8 cellular contexts compared by ENCODE assay signal in genomic region chr1:224644553-224645154, GRCh38. TPM values are rescaled to one million over a fixed set of nuclear protein-coding genes. Genes with fewer than 3 reads are reported as not detected.
DNase-seq lines count a peak whose midpoint lies in the region; ATAC-seq, FAIRE-seq and TF ChIP-seq lines count a peak whose summit lies in the region.

No MANE protein-coding gene starts in this region.

- H3K56ac ChIP-seq in H1 (replicated peaks; ENCODE audit: insufficient read length, low read depth, low read length), result no peak overlapping the region

- no peak overlapping the region for H2AFZ ChIP-seq in H1 (ENCODE audit: low read length)

- H3K9me3 ChIP-seq in AG04450 (ENCODE audit: control insufficient read depth, insufficient read depth, low read length) (no peaks in the 10 kb centered on the region), H1 (ENCODE audit: insufficient read depth in 2 of 2, low read depth in 1 of 2, low read length in 1 of 2) (no peaks in the 10 kb centered on the region)

- no peak overlapping the region; the same call in 1 of the 2 replicates for H2BK12ac ChIP-seq in H1 (ENCODE audit: low read depth, low read length)

- no peaks in the 10 kb centered on the region for H3K9me3 Mint-ChIP-seq in activated CD4-positive, alpha-beta memory T cell treated with anti-CD3 and anti-CD28 coated beads, Interleukin-2, amount 10 ng/mL, durations not matched to agents 7 days and 5 days
- no peaks in the 10 kb centered on the region for H3K9me3 Mint-ChIP-seq in naive B cell
- no peaks in the 10 kb centered on the region for H3K9me3 Mint-ChIP-seq in stimulated activated naive CD8-positive, alpha-beta T cell treated with anti-CD3 and anti-CD28 coated beads, Interleukin-15, amount 100 ng/mL, for 72 hours

- TF ChIP-seq CTCF in AG04450 (IDR thresholded peaks at IDR 0.05; ENCODE audit: low read depth, low read length) (peak; percentile 90), H1 (IDR thresholded peaks at IDR 0.05; ENCODE audit: control extremely low read depth in 1 of 3, insufficient read depth in 1 of 3, low read depth in 1 of 3, low read length in 3 of 3) (peak; percentile 61 to 88 (median 87))

- WGBS in H1 (ENCODE audit: extremely low coverage in 1 of 2, insufficient coverage in 1 of 2, insufficient read length in 1 of 2, insufficient replicate concordance in 2 of 2, low coverage in 1 of 2, low lambda C conversion rate in 2 of 2, missing lambda C conversion rate in 1 of 2), 2 experiments, result 56% methylated on average over 5 of the region's 5 CpGs; no CpG with 5 or more reads in 1 of the 2 experiments

- no peak overlapping the region for H3K4me2 ChIP-seq in H1 (ENCODE audit: insufficient read depth in 1 of 2, low read depth in 2 of 2, low read length in 2 of 2)

- H3K79me2 ChIP-seq in H1 (ENCODE audit: control insufficient read depth in 1 of 2, insufficient read depth in 2 of 2, low read length in 2 of 2), result no peaks in the 10 kb centered on the region

- H2BK15ac ChIP-seq in H1 (ENCODE audit: low read length), result no peak overlapping the region

- H3K27ac Mint-ChIP-seq in activated CD4-positive, alpha-beta memory T cell treated with anti-CD3 and anti-CD28 coated beads, Interleukin-2, amount 10 ng/mL, durations not matched to agents 7 days and 5 days, result no peak overlapping the region
- H3K27ac Mint-ChIP-seq in naive B cell, result no peak overlapping the region
- no peak overlapping the region for H3K27ac Mint-ChIP-seq in stimulated activated naive CD8-positive, alpha-beta T cell treated with anti-CD3 and anti-CD28 coated beads, Interleukin-15, amount 100 ng/mL, for 72 hours

- no peaks in the 10 kb centered on the region for H3K4me1 ChIP-seq in H1 (replicated peaks in 1 of 4; ENCODE audit: control insufficient read depth in 3 of 4, insufficient read depth in 4 of 4, low read length in 3 of 4)

- TF ChIP-seq RAD21 in H1 (IDR thresholded peaks at IDR 0.05 in 1 of 2, conservative IDR thresholded peaks at IDR 0.05 in 1 of 2; ENCODE audit: low read depth in 2 of 2, low read length in 2 of 2), result peak; percentile 82 to 86

- peak; percentile 75 for ATAC-seq in GM18502 (IDR thresholded peaks at IDR 0.05; ENCODE audit: poor library complexity, unreplicated experiment)
- ATAC-seq in HG03095 (IDR thresholded peaks at IDR 0.05; ENCODE audit: unreplicated experiment), result peak; percentile 60
- ATAC-seq in naive B cell (ENCODE audit: low read depth in 2 of 2), result peak in 1 of 2 donors; percentile 28
- ATAC-seq in stimulated activated naive CD8-positive, alpha-beta T cell treated with anti-CD3 and anti-CD28 coated beads, Interleukin-15, amount 100 ng/mL, for 72 hours, result peak; percentile 67

- POLR2A ChIA-PET in AG04450 (lab: Yijun Ruan, JAX) (no interaction called here), H1 (lab: Charles Lee; ENCODE audit: partially characterized antibody) (no interaction called here)
- POLR2A ChIA-PET in activated CD4-positive, alpha-beta memory T cell treated with anti-CD3 and anti-CD28 coated beads, Interleukin-2, amount 10 ng/mL, durations not matched to agents 7 days and 5 days (lab: Charles Lee), result interaction anchor here (1.6 kb wide), 1 partner anchor 22 kb away, joined by 5 read pairs; no protein-coding TSS in a partner anchor

- H3K4ac ChIP-seq in H1 (replicated peaks; ENCODE audit: insufficient read length, low read depth, low read length), result no peak overlapping the region

- no peak overlapping the region for H2BK120ac ChIP-seq in H1 (replicated peaks; ENCODE audit: low read depth, low read length)

- CTCF ChIA-PET in AG04450 (lab: Charles Lee), result interaction anchor here (0.6 to 7.0 kb wide), 40 partner anchors 8 to 281 kb away, joined by 3 to 82 read pairs (median 4); no protein-coding TSS in a partner anchor
- CTCF ChIA-PET in activated CD4-positive, alpha-beta memory T cell treated with anti-CD3 and anti-CD28 coated beads, Interleukin-2, amount 10 ng/mL, durations not matched to agents 7 days and 5 days (lab: Charles Lee), result interaction anchor here (0.6 to 2.0 kb wide), 18 partner anchors 8 to 1115 kb away, joined by 3 to 15 read pairs (median 5); no protein-coding TSS in a partner anchor
- CTCF ChIA-PET in H1 (lab: Charles Lee; ENCODE audit: partially characterized antibody), result interaction anchor here (0.6 to 12.3 kb wide), 40 partner anchors 9 to 435 kb away, joined by 3 to 144 read pairs (median 4); no protein-coding TSS in a partner anchor

- FAIRE-seq in H1 (lab: Jason Lieb, UNC), result peak; percentile 99

- no peak overlapping the region for H2BK5ac ChIP-seq in H1 (ENCODE audit: low read depth, low read length)

- H3K23ac ChIP-seq in H1 (ENCODE audit: insufficient read length), result no peak overlapping the region

- no peak for TF ChIP-seq POLR2A in H1 (IDR thresholded peaks at IDR 0.05; ENCODE audit: control extremely low read depth in 1 of 2, low read depth in 2 of 2, low read length in 2 of 2)

- TF ChIP-seq EP300 in H1 (IDR thresholded peaks at IDR 0.05; ENCODE audit: borderline replicate concordance in 1 of 2, low read depth in 2 of 2, low read length in 2 of 2), result no peak

- H3K9ac ChIP-seq in H1 (replicated peaks in 1 of 4; ENCODE audit: extremely low read depth in 1 of 4, low read depth in 3 of 4, low read length in 3 of 4), result no peak overlapping the region; a peak in 1 of 7 replicates

- no peak overlapping the region for H2AK5ac ChIP-seq in H1 (ENCODE audit: low read depth, low read length)

- no peak overlapping the region for H3K14ac ChIP-seq in H1 (ENCODE audit: insufficient read length)

- no peaks in the 10 kb centered on the region for H3K36me3 ChIP-seq in H1 (ENCODE audit: control insufficient read depth in 2 of 4, insufficient read depth in 4 of 4, low read length in 3 of 4)

- no peak overlapping the region for H3K4me3 ChIP-seq in AG04450 (ENCODE audit: low read depth, low read length)
- H3K4me3 ChIP-seq in H1 (ENCODE audit: extremely low read depth in 1 of 4, insufficient read depth in 2 of 4, low read depth in 3 of 4, low read length in 4 of 4), result no peak overlapping the region

- H2BK20ac ChIP-seq in H1 (ENCODE audit: low read length), result no peak overlapping the region

- H3K27me3 ChIP-seq in AG04450 (ENCODE audit: control insufficient read depth, insufficient read depth, low read length) (no peaks in the 10 kb centered on the region), H1 (replicated peaks in 1 of 4; ENCODE audit: control insufficient read depth in 3 of 4, extremely low read depth in 1 of 4, insufficient read depth in 3 of 4, low read length in 3 of 4) (no peaks in the 10 kb centered on the region)

- H3K36me3 Mint-ChIP-seq in activated CD4-positive, alpha-beta memory T cell treated with anti-CD3 and anti-CD28 coated beads, Interleukin-2, amount 10 ng/mL, durations not matched to agents 7 days and 5 days (ENCODE audit: low read depth), result no peaks in the 10 kb centered on the region
- no peaks in the 10 kb centered on the region for H3K36me3 Mint-ChIP-seq in naive B cell

- H4K5ac ChIP-seq in H1 (ENCODE audit: insufficient read length, low read depth, low read length), result no peak overlapping the region

- DNase-seq in AG04450 (ENCODE audit: low read depth, low spot score), result no peak
- peak; percentile 82 for DNase-seq in NCI-H82 (lab: John Stamatoyannopoulos, UW)
- DNase-seq in activated CD4-positive, alpha-beta memory T cell treated with anti-CD3 and anti-CD28 coated beads, Interleukin-2, amount 10 ng/mL, durations not matched to agents 7 days and 5 days, result peak; percentile 67
- peak; percentile 41 to 79 for DNase-seq in H1 (ENCODE audit: low read depth in 1 of 2, low spot score in 2 of 2)
- peak; percentile 7 for DNase-seq in naive B cell
- peak; percentile 57 to 59 for DNase-seq in stimulated activated naive CD8-positive, alpha-beta T cell treated with anti-CD3 and anti-CD28 coated beads, Interleukin-15, amount 100 ng/mL, for 72 hours

- no peak overlapping the region for H4K8ac ChIP-seq in H1 (ENCODE audit: extremely low read depth, insufficient read depth, low read length)

- no peak overlapping the region for H4K91ac ChIP-seq in H1 (replicated peaks; ENCODE audit: insufficient read length, low read length)

- H3K4me3 Mint-ChIP-seq in activated CD4-positive, alpha-beta memory T cell treated with anti-CD3 and anti-CD28 coated beads, Interleukin-2, amount 10 ng/mL, durations not matched to agents 7 days and 5 days, result no peak overlapping the region
- no peak overlapping the region for H3K4me3 Mint-ChIP-seq in naive B cell
- no peak overlapping the region for H3K4me3 Mint-ChIP-seq in stimulated activated naive CD8-positive, alpha-beta T cell treated with anti-CD3 and anti-CD28 coated beads, Interleukin-15, amount 100 ng/mL, for 72 hours

- H3K4me1 Mint-ChIP-seq in activated CD4-positive, alpha-beta memory T cell treated with anti-CD3 and anti-CD28 coated beads, Interleukin-2, amount 10 ng/mL, durations not matched to agents 7 days and 5 days, result peaks cover 3% of the 10 kb centered on the region
- no peaks in the 10 kb centered on the region for H3K4me1 Mint-ChIP-seq in naive B cell
- H3K4me1 Mint-ChIP-seq in stimulated activated naive CD8-positive, alpha-beta T cell treated with anti-CD3 and anti-CD28 coated beads, Interleukin-15, amount 100 ng/mL, for 72 hours, result peaks cover 5% of the 10 kb centered on the region

- H3K79me1 ChIP-seq in H1 (ENCODE audit: low read depth, low read length), result no peaks in the 10 kb centered on the region

- H3K27ac ChIP-seq in AG04450 (ENCODE audit: low read depth, low read length) (no peak overlapping the region), H1 (ENCODE audit: low read depth, low read length) (no peak overlapping the region)

- no peak overlapping the region for H3K18ac ChIP-seq in H1 (ENCODE audit: extremely low read depth, low read length)

- no peaks in the 10 kb centered on the region for H3K23me2 ChIP-seq in H1 (ENCODE audit: low read depth, low read length)

- H3K27me3 Mint-ChIP-seq in activated CD4-positive, alpha-beta memory T cell treated with anti-CD3 and anti-CD28 coated beads, Interleukin-2, amount 10 ng/mL, durations not matched to agents 7 days and 5 days, result no peaks in the 10 kb centered on the region
- peaks cover 11 to 26% (median 21%) of the 10 kb centered on the region in 3 donors for H3K27me3 Mint-ChIP-seq in naive B cell
- H3K27me3 Mint-ChIP-seq in stimulated activated naive CD8-positive, alpha-beta T cell treated with anti-CD3 and anti-CD28 coated beads, Interleukin-15, amount 100 ng/mL, for 72 hours, result no peaks in the 10 kb centered on the region

- H4K20me1 ChIP-seq in H1 (replicated peaks in 1 of 2; ENCODE audit: control insufficient read depth in 1 of 2, insufficient read depth in 2 of 2, low read length in 2 of 2), result no peaks in the 10 kb centered on the region

RNA-seq across cellular contexts. Expression of gene CNIH3, which starts 28.5 kb away (rescaled TPM):
- polyA plus RNA-seq in AG04450 (2011; rRNA removed) (5.6 and 6.5 TPM in 2 replicates), H1 (2011; rRNA removed) (2.8 and 3.7 TPM in 2 replicates), naive B cell (ENCODE audit: low read depth in 6 of 6) (1 to 10 TPM in 4 of 6 donors, under 1 TPM in 1, not detected in 1; 0.97 to 4.0 (median 1.8) TPM)
- polyA minus RNA-seq in AG04450 (2011; rRNA and poly(A)+ RNA removed), result 8.6 and 10.9 TPM in 2 replicates
- total RNA-seq in activated CD4-positive, alpha-beta memory T cell treated with anti-CD3 and anti-CD28 coated beads, Interleukin-2, amount 10 ng/mL, durations not matched to agents 7 days and 5 days, result 1 to 10 TPM; 1.4 to 1.9 TPM
- 4.4 and 5.6 TPM in 2 replicates for total RNA-seq in H1 (2021; fragmentation: NEBNext Ultra II Directional; extraction: Animal tissue kit (Norgen Biotek cat#: 25700))
- polyA plus RNA-seq in H1 (2011; cell fraction: cytosol; rRNA removed), result 3.0 TPM
- 3.4 TPM for polyA plus RNA-seq in H1 (2011; cell fraction: nucleus; rRNA removed)
- 4.1 to 5.5 TPM (median 4.6 TPM) in 4 replicates for polyA plus RNA-seq in H1 (2012, experiment 1 of 2)
- polyA plus RNA-seq in H1 (2012, experiment 2 of 2), result 3.9 TPM
- polyA plus RNA-seq in H1 (2013, experiment 1 of 2), result 3.9 TPM
- 4.7 TPM for polyA plus RNA-seq in H1 (2013, experiment 2 of 2)
- 6.8 and 9.8 TPM in 2 replicates for polyA minus RNA-seq in H1 (2011; rRNA and poly(A)+ RNA removed)
- 3.7 TPM for polyA minus RNA-seq in H1 (2011; cell fraction: cytosol; rRNA and poly(A)+ RNA removed)
- polyA minus RNA-seq in H1 (2011; cell fraction: nucleus; rRNA and poly(A)+ RNA removed), result 9.7 TPM
